7 cellular contexts compared by ENCODE assay signal in the genomic region with DNA sequence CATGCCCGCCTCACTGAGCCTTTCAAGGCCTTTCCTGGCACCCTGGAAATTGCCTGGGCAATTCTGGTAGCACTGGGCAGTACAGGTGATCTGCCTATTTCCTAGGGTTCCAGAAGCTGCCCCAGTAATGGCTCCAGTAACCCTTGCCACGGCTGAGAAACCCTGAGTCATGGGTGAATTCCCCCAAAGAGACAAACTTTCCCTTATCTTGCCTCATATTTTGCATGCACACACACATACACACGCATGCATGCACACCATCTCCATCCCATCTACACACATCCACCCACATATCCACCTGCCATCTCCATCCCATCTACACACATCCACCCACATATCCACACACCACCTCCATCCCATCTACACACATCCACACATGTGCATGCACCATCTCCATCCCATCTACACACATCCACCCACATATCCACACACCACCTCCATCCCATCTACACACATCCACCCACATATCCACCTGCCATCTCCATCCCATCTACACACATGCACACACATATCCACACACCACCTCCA. TPM values are rescaled to one million over a fixed set of nuclear protein-coding genes. Genes with fewer than 3 reads are reported as not detected.
"Had no signal": no experiment of that assay in that cellular context is flagged by ENCODE, and none has a peak within 500 bp of the region (broad histone marks: within the 10 kb centered on the region; RNA-seq: fewer than 3 reads in every experiment).

No MANE protein-coding gene starts in this region.

RNA-seq across cellular contexts. Expression of a gene that starts 21.2 kb away (rescaled TPM):
- total RNA-seq: HT1080, LHCN-M2, MCF 10A, OCI-LY7, PC-3, SK-MEL-5 had no signal
- polyA plus RNA-seq: SK-N-SH had no signal
